17 cellular contexts compared by ENCODE assay signal in genomic region chr3:175186511-175186910, GRCh38.
DNase-seq lines count a peak whose midpoint lies in the region; FAIRE-seq and TF ChIP-seq lines count a peak whose summit lies in the region.
"Had no signal": no experiment of that assay in that cellular context is flagged by ENCODE, and none has a peak within 500 bp of the region (broad histone marks: within the 10 kb centered on the region; RNA-seq: fewer than 3 reads in every experiment).

No MANE protein-coding gene starts in this region.

- H3K9me3 Mint-ChIP-seq in astrocyte (ENCODE audit: unreplicated experiment): no peaks in the 10 kb centered on the region

- H3K4me1 Mint-ChIP-seq in astrocyte (ENCODE audit: low read depth, unreplicated experiment): no peaks in the 10 kb centered on the region
- H3K4me1 Mint-ChIP-seq: CD8-positive, alpha-beta memory T cell had no signal

- H3K27me3 Mint-ChIP-seq in astrocyte (ENCODE audit: low read depth, unreplicated experiment): no peaks in the 10 kb centered on the region
- H3K27me3 Mint-ChIP-seq: CD8-positive, alpha-beta memory T cell had no signal

- no peaks in the 10 kb centered on the region for H3K36me3 ChIP-seq in astrocyte (ENCODE audit: insufficient read depth, low read length)
- H3K36me3 ChIP-seq: BLaER1 had no signal

- H3K27ac Mint-ChIP-seq in astrocyte (ENCODE audit: unreplicated experiment): no peak overlapping the region
- H3K27ac Mint-ChIP-seq: CD8-positive, alpha-beta memory T cell had no signal

- no peaks in the 10 kb centered on the region for H3K9me3 ChIP-seq in astrocyte (ENCODE audit: insufficient read depth, low read depth, low read length)
- H3K9me3 ChIP-seq: BLaER1 had no signal

- H4K20me1 ChIP-seq in astrocyte (ENCODE audit: insufficient read depth, low read length): no peaks in the 10 kb centered on the region
- H4K20me1 ChIP-seq: BLaER1 had no signal

- H3K4me3 ChIP-seq in astrocyte (ENCODE audit: insufficient read depth, low read depth, low read length) (no peak overlapping the region), fibroblast of mammary gland (ENCODE audit: control insufficient read depth, low read depth, low read length) (no peak overlapping the region)
- H3K4me3 ChIP-seq: BLaER1, GM12878, PC-9 had no signal

- H3K4me2 ChIP-seq in astrocyte (ENCODE audit: low read length): no peak overlapping the region
- H3K4me2 ChIP-seq: BLaER1, PC-9 had no signal

- no peak for FAIRE-seq in astrocyte (lab: Jason Lieb, UNC)
- FAIRE-seq: GM12878 had no signal

- TF ChIP-seq CTCF in astrocyte (IDR thresholded peaks at IDR 0.05; ENCODE audit: insufficient read depth, low read depth, low read length) (no peak), fibroblast of mammary gland (conservative IDR thresholded peaks at IDR 0.05; ENCODE audit: control insufficient read depth, insufficient read depth, low read depth, low read length) (no peak)

- no peak overlapping the region for H3K4me3 Mint-ChIP-seq in astrocyte (ENCODE audit: unreplicated experiment)
- H3K4me3 Mint-ChIP-seq: CD8-positive, alpha-beta memory T cell had no signal

- H3K79me2 ChIP-seq in astrocyte (ENCODE audit: insufficient read depth, low read length): no peaks in the 10 kb centered on the region

- H3K27ac ChIP-seq in astrocyte (ENCODE audit: low read depth, low read length): no peak overlapping the region
- H3K27ac ChIP-seq: 22Rv1, BLaER1, HL-60, PC-9 had no signal

- H3K36me3 Mint-ChIP-seq in astrocyte (ENCODE audit: low read depth, unreplicated experiment): peaks cover 2% of the 10 kb centered on the region
- H3K36me3 Mint-ChIP-seq: CD8-positive, alpha-beta memory T cell had no signal

- DNase-seq in DMS53 (lab: John Stamatoyannopoulos, UW) (peak; percentile 6), DMS53 treated with DMSO at 0.1 percent for 48 hours (lab: John Stamatoyannopoulos, UW; ENCODE audit: unreplicated experiment) (no peak), astrocyte (ENCODE audit: low read depth) (peak; percentile 31), fibroblast of mammary gland (ENCODE audit: low read depth) (peak; percentile 21), ecto neural progenitor cell (ENCODE audit: low spot score) (no peak), DMS 273 treated with DMSO at 0.1 percent for 48 hours (lab: John Stamatoyannopoulos, UW) (no peak)
- DNase-seq in activated naive CD4-positive, alpha-beta T cell treated with anti-CD3 and anti-CD28 coated beads, Interleukin-2, amount 50 U/mL, for 16 hours: no peak
- no peak for DNase-seq in activated effector memory CD4-positive, alpha-beta T cell treated with anti-CD3 and anti-CD28 coated beads, Interleukin-2, amount 50 U/mL, for 16 hours
- DNase-seq: CD8-positive, alpha-beta memory T cell; NCI-H1105 treated with DMSO at 0.1 percent for 48 hours; NCI-H187 treated with DMSO at 0.1 percent for 48 hours; NK-92 treated with Interleukin-12 subunit alpha and Interleukin-12 subunit beta, amount 100 ng/mL, for 24 hours had no signal

- H3K27me3 ChIP-seq in astrocyte (ENCODE audit: insufficient read depth, low read length): no peaks in the 10 kb centered on the region
- H3K27me3 ChIP-seq: BLaER1 had no signal

- no peaks in the 10 kb centered on the region for H3K4me1 ChIP-seq in astrocyte (ENCODE audit: insufficient read depth, low read length)
- H3K4me1 ChIP-seq: BLaER1 had no signal

- no peak overlapping the region for H3K9ac ChIP-seq in astrocyte (ENCODE audit: low read length)
- H3K9ac ChIP-seq: BLaER1 had no signal

- H2AFZ ChIP-seq in astrocyte (ENCODE audit: low read depth, low read length): no peak overlapping the region
- H2AFZ ChIP-seq: PC-9 had no signal

Comparison
In these comparisons a context has a peak if more than half of its experiments do, and no peak if none do; other contexts are left out.
1. DNase-seq: peak in DMS53 (single experiment), astrocyte (single experiment) and fibroblast of mammary gland (single experiment); none in DMS53 treated with DMSO at 0.1 percent for 48 hours (single experiment), ecto neural progenitor cell (single experiment), DMS 273 treated with DMSO at 0.1 percent for 48 hours (single experiment), activated naive CD4-positive, alpha-beta T cell treated with anti-CD3 and anti-CD28 coated beads, Interleukin-2, amount 50 U/mL, for 16 hours (single experiment) and activated effector memory CD4-positive, alpha-beta T cell treated with anti-CD3 and anti-CD28 coated beads, Interleukin-2, amount 50 U/mL, for 16 hours (single experiment).